9 cellular contexts compared by ENCODE assay signal in the genomic region with DNA sequence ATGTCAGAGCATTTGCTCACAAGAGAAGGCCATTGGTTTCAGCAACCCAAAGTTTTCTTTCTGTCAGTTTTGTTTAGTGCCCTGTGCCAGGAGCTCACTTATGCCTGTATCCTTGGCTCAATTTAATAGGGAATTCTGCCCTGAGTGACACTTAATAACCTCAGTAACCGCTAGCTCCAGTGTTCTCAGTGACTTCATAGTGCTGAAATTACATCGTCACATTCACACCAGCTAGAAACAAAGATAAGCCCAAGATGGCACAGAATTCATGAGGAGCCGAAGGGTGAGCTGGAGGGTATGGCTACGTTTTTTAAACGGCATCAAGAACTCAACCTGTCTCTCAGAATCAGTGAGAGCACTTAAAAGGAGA. TPM values are rescaled to one million over a fixed set of nuclear protein-coding genes. Genes with fewer than 3 reads are reported as not detected.
DNase-seq lines count a peak whose midpoint lies in the region; ATAC-seq and TF ChIP-seq lines count a peak whose summit lies in the region.
"Had no signal": no experiment of that assay in that cellular context is flagged by ENCODE, and none has a peak within 500 bp of the region (broad histone marks: within the 10 kb centered on the region; RNA-seq: fewer than 3 reads in every experiment).

No MANE protein-coding gene starts in this region.

- WGBS in ovary, 3 donors = 5 to 13% (median 9%) methylated on average over 5 of the region's 5 CpGs

- no peak for TF ChIP-seq CTCF in AG04450 (IDR thresholded peaks at IDR 0.05; ENCODE audit: low read depth, low read length)
- TF ChIP-seq CTCF in ovary (IDR thresholded peaks at IDR 0.05) = no peak

- no peak for TF ChIP-seq POLR2A in ovary (IDR thresholded peaks at IDR 0.05)

- ATAC-seq in effector memory CD8-positive, alpha-beta T cell (replicated peaks) = no peak
- no peak for ATAC-seq in naive thymus-derived CD8-positive, alpha-beta T cell
- no peak for ATAC-seq in GM21576 (IDR thresholded peaks at IDR 0.05; ENCODE audit: unreplicated experiment)
- no peak for ATAC-seq in HG02885 (IDR thresholded peaks at IDR 0.05; ENCODE audit: poor library complexity, unreplicated experiment)
- ATAC-seq in GM21737 (IDR thresholded peaks at IDR 0.05; ENCODE audit: unreplicated experiment) = no peak

- DNase-seq in AG04450 (ENCODE audit: low read depth, low spot score) (no peak), M059J (ENCODE audit: low read depth) (peak; percentile 81), ovary (no peak)
- DNase-seq in effector memory CD8-positive, alpha-beta T cell = no peak
- no peak for DNase-seq in naive thymus-derived CD8-positive, alpha-beta T cell
- DNase-seq: activated CD4-positive, alpha-beta T cell treated with anti-CD3 and anti-CD28 coated beads, Interleukin-2, amount 50 U/mL, for 48 hours had no signal

- peak overlapping the region; percentile 68 to 71 for H3K4me3 Mint-ChIP-seq in effector memory CD8-positive, alpha-beta T cell
- H3K4me3 Mint-ChIP-seq in naive thymus-derived CD8-positive, alpha-beta T cell = peak overlapping the region in 9 of 10 donors; percentile 66 to 85 (median 78)

- no peaks in the 10 kb centered on the region for H3K36me3 ChIP-seq in ovary

- TF ChIP-seq EP300 in ovary (IDR thresholded peaks at IDR 0.05) = no peak

- no peaks in the 10 kb centered on the region for H3K27me3 Mint-ChIP-seq in effector memory CD8-positive, alpha-beta T cell
- H3K27me3 Mint-ChIP-seq in naive thymus-derived CD8-positive, alpha-beta T cell = peaks cover 0 to 4% (median 0%) of the 10 kb centered on the region in 5 donors

- H3K27me3 ChIP-seq in AG04450 (ENCODE audit: control insufficient read depth, insufficient read depth, low read length) (no peaks in the 10 kb centered on the region), ovary (no peaks in the 10 kb centered on the region)

- H3K27ac ChIP-seq in AG04450 (ENCODE audit: low read depth, low read length) (peak overlapping the region; percentile 48), ovary (no peak overlapping the region)

- no peaks in the 10 kb centered on the region for H3K36me3 Mint-ChIP-seq in effector memory CD8-positive, alpha-beta T cell (ENCODE audit: insufficient read depth)
- H3K36me3 Mint-ChIP-seq in naive thymus-derived CD8-positive, alpha-beta T cell = no peaks in the 10 kb centered on the region

- POLR2A ChIA-PET in AG04450 (lab: Yijun Ruan, JAX) = interaction anchor here (1.1 kb wide), 1 partner anchor 107 kb away, joined by 4 read pairs; no protein-coding TSS in a partner anchor
- POLR2A ChIA-PET in naive thymus-derived CD8-positive, alpha-beta T cell (lab: Charles Lee) = interaction anchor here (0.6 to 1.6 kb wide), 2 partner anchors 34 to 194 kb away, joined by 3 to 5 read pairs; no protein-coding TSS in a partner anchor

- no peak overlapping the region for H3K4me3 ChIP-seq in AG04450 (ENCODE audit: low read depth, low read length)
- no peak overlapping the region for H3K4me3 ChIP-seq in ovary

- H3K9me3 Mint-ChIP-seq in effector memory CD8-positive, alpha-beta T cell = peaks cover 0 to 5% of the 10 kb centered on the region in 2 donors
- H3K9me3 Mint-ChIP-seq in naive thymus-derived CD8-positive, alpha-beta T cell = no peaks in the 10 kb centered on the region

- peaks cover 7% of the 10 kb centered on the region for H3K4me1 ChIP-seq in ovary (ENCODE audit: insufficient read depth)

- intact Hi-C loops in ovary (cut with DNase I) = no loop called here

- H3K9me3 ChIP-seq in AG04450 (ENCODE audit: control insufficient read depth, insufficient read depth, low read length) = no peaks in the 10 kb centered on the region
- no peaks in the 10 kb centered on the region for H3K9me3 ChIP-seq in ovary

- CTCF ChIA-PET in AG04450 (lab: Charles Lee) = no interaction called here

- H3K27ac Mint-ChIP-seq in effector memory CD8-positive, alpha-beta T cell = peak overlapping the region; percentile 82
- H3K27ac Mint-ChIP-seq in naive thymus-derived CD8-positive, alpha-beta T cell = peak overlapping the region; percentile 74 to 95 (median 88)

- peaks cover 42 to 51% of the 10 kb centered on the region in 2 donors for H3K4me1 Mint-ChIP-seq in effector memory CD8-positive, alpha-beta T cell (ENCODE audit: low read depth in 2 of 2)
- H3K4me1 Mint-ChIP-seq in naive thymus-derived CD8-positive, alpha-beta T cell = peaks cover 29 to 72% (median 64%) of the 10 kb centered on the region in 4 donors

RNA-seq across cellular contexts. Expression of a gene that starts 37.1 kb away (rescaled TPM):
- polyA plus RNA-seq in AG04450 (2011; rRNA removed) = 56.9 and 70.7 TPM in 2 replicates
- 17.5 and 26.8 TPM in 2 replicates for polyA minus RNA-seq in AG04450 (2011; rRNA and poly(A)+ RNA removed)
- total RNA-seq in M059J (2014; rRNA removed; shearing (Covaris generic)) = 0.54 and 0.71 TPM in 2 replicates
- total RNA-seq in naive thymus-derived CD8-positive, alpha-beta T cell = 1 to 10 TPM; 2.9 to 3.2 TPM
- 100 to 1,000 TPM in 1 of 3 donors, 10 to 100 TPM in 2; 58.7 to 114 (median 91.2) TPM for polyA plus RNA-seq in naive thymus-derived CD8-positive, alpha-beta T cell
- 10 to 100 TPM in 2 of 7 donors, 1 to 10 TPM in 4, under 1 TPM in 1; 0.86 to 15.6 (median 6.7) TPM for total RNA-seq in ovary
- 1 to 10 TPM; 5.5 to 5.8 TPM for polyA plus RNA-seq in ovary
